ENCODE assay signal across 8 cellular contexts in the genomic region with DNA sequence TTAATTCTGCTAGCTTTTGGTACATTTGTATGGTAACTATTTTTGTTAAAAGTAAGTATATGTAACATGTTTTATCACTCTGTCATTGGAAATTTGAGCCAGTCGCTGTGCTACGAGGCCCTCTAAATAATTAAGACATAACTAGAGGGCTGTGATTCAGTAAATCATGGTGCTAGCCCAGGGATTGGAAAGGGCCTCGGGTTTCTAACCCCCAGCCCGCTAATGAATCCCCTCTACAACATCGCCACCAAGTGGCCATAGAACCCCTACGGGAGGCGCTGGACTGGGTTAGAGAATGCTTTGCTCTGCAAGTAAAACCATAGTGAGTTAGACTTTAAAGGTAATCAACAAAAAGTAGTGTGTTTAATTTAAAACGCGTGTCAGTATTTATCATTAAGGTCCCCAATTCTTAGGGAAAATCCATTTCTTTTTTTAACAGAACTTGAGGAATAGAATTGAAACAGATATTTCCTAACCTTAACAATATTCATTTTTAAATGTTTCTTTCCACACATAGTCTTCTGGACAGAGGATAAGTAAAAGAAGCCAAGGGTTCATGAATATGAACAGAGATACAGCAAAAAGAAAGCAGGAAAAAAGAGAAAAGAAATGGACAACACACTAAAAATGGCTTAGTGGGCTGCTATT.
DNase-seq lines count a peak whose midpoint lies in the region; ATAC-seq and TF ChIP-seq lines count a peak whose summit lies in the region.

No MANE protein-coding gene starts in this region.

- H3K4me1 ChIP-seq in liver (ENCODE audit: control insufficient read depth in 4 of 4, insufficient read depth in 4 of 4, low read length in 3 of 4), result no peaks in the 10 kb centered on the region

- H3K9me3 ChIP-seq in liver (ENCODE audit: control insufficient read depth in 4 of 4, low read length in 3 of 4), result no peaks in the 10 kb centered on the region

- ATAC-seq in HG02610 (IDR thresholded peaks at IDR 0.05; ENCODE audit: unreplicated experiment) (no peak), GM18909 (IDR thresholded peaks at IDR 0.05; ENCODE audit: poor library complexity, unreplicated experiment) (no peak)

- DNase-seq in Caki2 (ENCODE audit: low read depth) (peak; percentile 4), astrocyte of the hippocampus (ENCODE audit: low read depth, low spot score) (peak; percentile 71), GM10266 (ENCODE audit: extremely low spot score) (no peak)
- DNase-seq in activated CD4-positive, alpha-beta T cell treated with anti-CD3 and anti-CD28 coated beads, Interleukin-2, amount 50 U/mL, for 4 hours, result no peak

- no peak overlapping the region for H3K4me3 ChIP-seq in liver (ENCODE audit: low read depth in 1 of 3, low read length in 3 of 3)

- WGBS in liver, result 13% methylated on average over 9 of the region's 9 CpGs

- no peak overlapping the region for H3K27ac ChIP-seq in liver (ENCODE audit: low read depth in 1 of 2, low read length in 2 of 2)

- no peaks in the 10 kb centered on the region for H3K27me3 ChIP-seq in liver (ENCODE audit: control insufficient read depth in 4 of 4, insufficient read depth in 4 of 4, low read length in 3 of 4)

- TF ChIP-seq CTCF in LNCAP (IDR thresholded peaks at IDR 0.05) (peak; percentile 88), liver (IDR thresholded peaks at IDR 0.05; ENCODE audit: low read depth, low read length, missing input control) (no peak), GM10266 (IDR thresholded peaks at IDR 0.05; ENCODE audit: control insufficient read depth, insufficient read depth, low read depth, missing control alignments) (no peak)

- H3K9ac ChIP-seq in liver (ENCODE audit: low read depth in 1 of 2, low read length in 2 of 2), result no peak overlapping the region

- no peaks in the 10 kb centered on the region for H3K36me3 ChIP-seq in liver (ENCODE audit: control insufficient read depth in 4 of 4, insufficient read depth in 3 of 4, low read depth in 1 of 4, low read length in 3 of 4)

- in situ Hi-C loops in Caki2 (cut with HindIII; ENCODE audit: low pct_unique_long_range_greater_than_20kb, low sequenced_read_pairs), result no loop called here

- TF ChIP-seq RAD21 in liver (IDR thresholded peaks at IDR 0.05), result peak; percentile 25 to 32

TF ChIP-seq in liver, 16 proteins besides CTCF, POLR2A, EP300 and RAD21:
- TF ChIP-seq, protein P1, sequence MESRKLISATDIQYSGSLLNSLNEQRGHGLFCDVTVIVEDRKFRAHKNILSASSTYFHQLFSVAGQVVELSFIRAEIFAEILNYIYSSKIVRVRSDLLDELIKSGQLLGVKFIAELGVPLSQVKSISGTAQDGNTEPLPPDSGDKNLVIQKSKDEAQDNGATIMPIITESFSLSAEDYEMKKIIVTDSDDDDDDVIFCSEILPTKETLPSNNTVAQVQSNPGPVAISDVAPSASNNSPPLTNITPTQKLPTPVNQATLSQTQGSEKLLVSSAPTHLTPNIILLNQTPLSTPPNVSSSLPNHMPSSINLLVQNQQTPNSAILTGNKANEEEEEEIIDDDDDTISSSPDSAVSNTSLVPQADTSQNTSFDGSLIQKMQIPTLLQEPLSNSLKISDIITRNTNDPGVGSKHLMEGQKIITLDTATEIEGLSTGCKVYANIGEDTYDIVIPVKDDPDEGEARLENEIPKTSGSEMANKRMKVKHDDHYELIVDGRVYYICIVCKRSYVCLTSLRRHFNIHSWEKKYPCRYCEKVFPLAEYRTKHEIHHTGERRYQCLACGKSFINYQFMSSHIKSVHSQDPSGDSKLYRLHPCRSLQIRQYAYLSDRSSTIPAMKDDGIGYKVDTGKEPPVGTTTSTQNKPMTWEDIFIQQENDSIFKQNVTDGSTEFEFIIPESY (IDR thresholded peaks at IDR 0.05), result no peak
- TF ChIP-seq, protein P2, sequence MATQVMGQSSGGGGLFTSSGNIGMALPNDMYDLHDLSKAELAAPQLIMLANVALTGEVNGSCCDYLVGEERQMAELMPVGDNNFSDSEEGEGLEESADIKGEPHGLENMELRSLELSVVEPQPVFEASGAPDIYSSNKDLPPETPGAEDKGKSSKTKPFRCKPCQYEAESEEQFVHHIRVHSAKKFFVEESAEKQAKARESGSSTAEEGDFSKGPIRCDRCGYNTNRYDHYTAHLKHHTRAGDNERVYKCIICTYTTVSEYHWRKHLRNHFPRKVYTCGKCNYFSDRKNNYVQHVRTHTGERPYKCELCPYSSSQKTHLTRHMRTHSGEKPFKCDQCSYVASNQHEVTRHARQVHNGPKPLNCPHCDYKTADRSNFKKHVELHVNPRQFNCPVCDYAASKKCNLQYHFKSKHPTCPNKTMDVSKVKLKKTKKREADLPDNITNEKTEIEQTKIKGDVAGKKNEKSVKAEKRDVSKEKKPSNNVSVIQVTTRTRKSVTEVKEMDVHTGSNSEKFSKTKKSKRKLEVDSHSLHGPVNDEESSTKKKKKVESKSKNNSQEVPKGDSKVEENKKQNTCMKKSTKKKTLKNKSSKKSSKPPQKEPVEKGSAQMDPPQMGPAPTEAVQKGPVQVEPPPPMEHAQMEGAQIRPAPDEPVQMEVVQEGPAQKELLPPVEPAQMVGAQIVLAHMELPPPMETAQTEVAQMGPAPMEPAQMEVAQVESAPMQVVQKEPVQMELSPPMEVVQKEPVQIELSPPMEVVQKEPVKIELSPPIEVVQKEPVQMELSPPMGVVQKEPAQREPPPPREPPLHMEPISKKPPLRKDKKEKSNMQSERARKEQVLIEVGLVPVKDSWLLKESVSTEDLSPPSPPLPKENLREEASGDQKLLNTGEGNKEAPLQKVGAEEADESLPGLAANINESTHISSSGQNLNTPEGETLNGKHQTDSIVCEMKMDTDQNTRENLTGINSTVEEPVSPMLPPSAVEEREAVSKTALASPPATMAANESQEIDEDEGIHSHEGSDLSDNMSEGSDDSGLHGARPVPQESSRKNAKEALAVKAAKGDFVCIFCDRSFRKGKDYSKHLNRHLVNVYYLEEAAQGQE (IDR thresholded peaks at IDR 0.05), result no peak
- TF ChIP-seq SP1 (IDR thresholded peaks at IDR 0.05) (no peak), NR2F2 (IDR thresholded peaks at IDR 0.05) (no peak), GABPA (IDR thresholded peaks at IDR 0.05 in 1 of 2, conservative IDR thresholded peaks at IDR 0.05 in 1 of 2) (no peak), TAF1 (conservative IDR thresholded peaks at IDR 0.05) (no peak), HNF4A (conservative IDR thresholded peaks at IDR 0.05) (no peak), FOXA1 (IDR thresholded peaks at IDR 0.05) (no peak)
TF ChIP-seq in liver: peak in this region for 0.

Comparison
In these comparisons a context has a peak if more than half of its experiments do, and no peak if none do; other contexts are left out.
1. DNase-seq: peak in Caki2 (single experiment) and astrocyte of the hippocampus (single experiment); none in activated CD4-positive, alpha-beta T cell treated with anti-CD3 and anti-CD28 coated beads, Interleukin-2, amount 50 U/mL, for 4 hours (0 of 2) and GM10266 (single experiment).